In genomic region chr21:36887983-36888382, GRCh38 we compare ENCODE assay signal across 1 cellular context.
TF ChIP-seq lines count a peak whose summit lies in the region.

No MANE protein-coding gene starts in this region.

TF ChIP-seq in GM23338, 12 proteins besides CTCF, POLR2A, EP300 and RAD21:
- TF ChIP-seq ZNF462 (CRISPR knock-in tag; IDR thresholded peaks at IDR 0.05) (no peak), EZH2phosphoT487 (IDR thresholded peaks at IDR 0.05; ENCODE audit: unreplicated experiment) (no peak), ZNF331 (CRISPR knock-in tag; IDR thresholded peaks at IDR 0.05; ENCODE audit: low read depth) (no peak), CREB1 (CRISPR knock-in tag; IDR thresholded peaks at IDR 0.05; ENCODE audit: low read depth) (no peak), ETS1 (IDR thresholded peaks at IDR 0.05) (no peak), ZNF114 (CRISPR knock-in tag; IDR thresholded peaks at IDR 0.05) (no peak), EZH2 (IDR thresholded peaks at IDR 0.05; ENCODE audit: low read depth, unreplicated experiment) (no peak), JUNB (IDR thresholded peaks at IDR 0.05; ENCODE audit: unreplicated experiment) (no peak), STAT1 (IDR thresholded peaks at IDR 0.05; ENCODE audit: unreplicated experiment) (no peak), REST (IDR thresholded peaks at IDR 0.05; ENCODE audit: unreplicated experiment) (no peak)
